2 cellular contexts compared by ENCODE assay signal in the genomic region with DNA sequence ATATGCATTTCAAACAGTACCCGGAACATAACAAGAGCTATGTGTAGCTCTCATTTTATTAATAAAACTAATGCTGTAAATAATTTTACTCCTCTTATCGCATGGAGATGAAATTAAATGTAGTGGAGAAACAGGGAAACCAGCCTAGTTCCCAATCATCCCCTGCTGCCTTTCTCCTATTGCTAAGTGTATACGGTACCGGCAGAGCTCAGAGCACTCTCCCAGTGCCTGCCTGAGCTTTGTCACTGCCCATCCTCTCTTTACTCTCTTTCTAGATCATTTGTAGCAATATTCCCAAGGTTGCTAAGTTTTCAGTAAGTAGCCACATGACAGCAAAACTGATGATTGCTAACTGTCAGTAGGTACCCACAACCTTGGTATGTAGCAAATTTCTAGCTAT.
TF ChIP-seq lines count a peak whose summit lies in the region.

No MANE protein-coding gene starts in this region.

TF ChIP-seq in GM23338, 12 proteins besides CTCF, POLR2A, EP300 and RAD21 (continues in another document):
- TF ChIP-seq NANOG (IDR thresholded peaks at IDR 0.05; ENCODE audit: borderline replicate concordance) = no peak
- TF ChIP-seq EZH2 (IDR thresholded peaks at IDR 0.05; ENCODE audit: low read depth, unreplicated experiment) = no peak
- TF ChIP-seq EZH2phosphoT487 (IDR thresholded peaks at IDR 0.05; ENCODE audit: unreplicated experiment) = no peak
- no peak for TF ChIP-seq ZNF114 (CRISPR knock-in tag; IDR thresholded peaks at IDR 0.05)
- TF ChIP-seq STAT1 (IDR thresholded peaks at IDR 0.05; ENCODE audit: unreplicated experiment) = no peak
- TF ChIP-seq POLR2AphosphoS5 (IDR thresholded peaks at IDR 0.05; ENCODE audit: low read depth) = no peak
- no peak for TF ChIP-seq JUNB (IDR thresholded peaks at IDR 0.05; ENCODE audit: unreplicated experiment)
- TF ChIP-seq, protein P1, sequence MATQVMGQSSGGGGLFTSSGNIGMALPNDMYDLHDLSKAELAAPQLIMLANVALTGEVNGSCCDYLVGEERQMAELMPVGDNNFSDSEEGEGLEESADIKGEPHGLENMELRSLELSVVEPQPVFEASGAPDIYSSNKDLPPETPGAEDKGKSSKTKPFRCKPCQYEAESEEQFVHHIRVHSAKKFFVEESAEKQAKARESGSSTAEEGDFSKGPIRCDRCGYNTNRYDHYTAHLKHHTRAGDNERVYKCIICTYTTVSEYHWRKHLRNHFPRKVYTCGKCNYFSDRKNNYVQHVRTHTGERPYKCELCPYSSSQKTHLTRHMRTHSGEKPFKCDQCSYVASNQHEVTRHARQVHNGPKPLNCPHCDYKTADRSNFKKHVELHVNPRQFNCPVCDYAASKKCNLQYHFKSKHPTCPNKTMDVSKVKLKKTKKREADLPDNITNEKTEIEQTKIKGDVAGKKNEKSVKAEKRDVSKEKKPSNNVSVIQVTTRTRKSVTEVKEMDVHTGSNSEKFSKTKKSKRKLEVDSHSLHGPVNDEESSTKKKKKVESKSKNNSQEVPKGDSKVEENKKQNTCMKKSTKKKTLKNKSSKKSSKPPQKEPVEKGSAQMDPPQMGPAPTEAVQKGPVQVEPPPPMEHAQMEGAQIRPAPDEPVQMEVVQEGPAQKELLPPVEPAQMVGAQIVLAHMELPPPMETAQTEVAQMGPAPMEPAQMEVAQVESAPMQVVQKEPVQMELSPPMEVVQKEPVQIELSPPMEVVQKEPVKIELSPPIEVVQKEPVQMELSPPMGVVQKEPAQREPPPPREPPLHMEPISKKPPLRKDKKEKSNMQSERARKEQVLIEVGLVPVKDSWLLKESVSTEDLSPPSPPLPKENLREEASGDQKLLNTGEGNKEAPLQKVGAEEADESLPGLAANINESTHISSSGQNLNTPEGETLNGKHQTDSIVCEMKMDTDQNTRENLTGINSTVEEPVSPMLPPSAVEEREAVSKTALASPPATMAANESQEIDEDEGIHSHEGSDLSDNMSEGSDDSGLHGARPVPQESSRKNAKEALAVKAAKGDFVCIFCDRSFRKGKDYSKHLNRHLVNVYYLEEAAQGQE (IDR thresholded peaks at IDR 0.05; ENCODE audit: unreplicated experiment) = no peak
- TF ChIP-seq, protein P2, sequence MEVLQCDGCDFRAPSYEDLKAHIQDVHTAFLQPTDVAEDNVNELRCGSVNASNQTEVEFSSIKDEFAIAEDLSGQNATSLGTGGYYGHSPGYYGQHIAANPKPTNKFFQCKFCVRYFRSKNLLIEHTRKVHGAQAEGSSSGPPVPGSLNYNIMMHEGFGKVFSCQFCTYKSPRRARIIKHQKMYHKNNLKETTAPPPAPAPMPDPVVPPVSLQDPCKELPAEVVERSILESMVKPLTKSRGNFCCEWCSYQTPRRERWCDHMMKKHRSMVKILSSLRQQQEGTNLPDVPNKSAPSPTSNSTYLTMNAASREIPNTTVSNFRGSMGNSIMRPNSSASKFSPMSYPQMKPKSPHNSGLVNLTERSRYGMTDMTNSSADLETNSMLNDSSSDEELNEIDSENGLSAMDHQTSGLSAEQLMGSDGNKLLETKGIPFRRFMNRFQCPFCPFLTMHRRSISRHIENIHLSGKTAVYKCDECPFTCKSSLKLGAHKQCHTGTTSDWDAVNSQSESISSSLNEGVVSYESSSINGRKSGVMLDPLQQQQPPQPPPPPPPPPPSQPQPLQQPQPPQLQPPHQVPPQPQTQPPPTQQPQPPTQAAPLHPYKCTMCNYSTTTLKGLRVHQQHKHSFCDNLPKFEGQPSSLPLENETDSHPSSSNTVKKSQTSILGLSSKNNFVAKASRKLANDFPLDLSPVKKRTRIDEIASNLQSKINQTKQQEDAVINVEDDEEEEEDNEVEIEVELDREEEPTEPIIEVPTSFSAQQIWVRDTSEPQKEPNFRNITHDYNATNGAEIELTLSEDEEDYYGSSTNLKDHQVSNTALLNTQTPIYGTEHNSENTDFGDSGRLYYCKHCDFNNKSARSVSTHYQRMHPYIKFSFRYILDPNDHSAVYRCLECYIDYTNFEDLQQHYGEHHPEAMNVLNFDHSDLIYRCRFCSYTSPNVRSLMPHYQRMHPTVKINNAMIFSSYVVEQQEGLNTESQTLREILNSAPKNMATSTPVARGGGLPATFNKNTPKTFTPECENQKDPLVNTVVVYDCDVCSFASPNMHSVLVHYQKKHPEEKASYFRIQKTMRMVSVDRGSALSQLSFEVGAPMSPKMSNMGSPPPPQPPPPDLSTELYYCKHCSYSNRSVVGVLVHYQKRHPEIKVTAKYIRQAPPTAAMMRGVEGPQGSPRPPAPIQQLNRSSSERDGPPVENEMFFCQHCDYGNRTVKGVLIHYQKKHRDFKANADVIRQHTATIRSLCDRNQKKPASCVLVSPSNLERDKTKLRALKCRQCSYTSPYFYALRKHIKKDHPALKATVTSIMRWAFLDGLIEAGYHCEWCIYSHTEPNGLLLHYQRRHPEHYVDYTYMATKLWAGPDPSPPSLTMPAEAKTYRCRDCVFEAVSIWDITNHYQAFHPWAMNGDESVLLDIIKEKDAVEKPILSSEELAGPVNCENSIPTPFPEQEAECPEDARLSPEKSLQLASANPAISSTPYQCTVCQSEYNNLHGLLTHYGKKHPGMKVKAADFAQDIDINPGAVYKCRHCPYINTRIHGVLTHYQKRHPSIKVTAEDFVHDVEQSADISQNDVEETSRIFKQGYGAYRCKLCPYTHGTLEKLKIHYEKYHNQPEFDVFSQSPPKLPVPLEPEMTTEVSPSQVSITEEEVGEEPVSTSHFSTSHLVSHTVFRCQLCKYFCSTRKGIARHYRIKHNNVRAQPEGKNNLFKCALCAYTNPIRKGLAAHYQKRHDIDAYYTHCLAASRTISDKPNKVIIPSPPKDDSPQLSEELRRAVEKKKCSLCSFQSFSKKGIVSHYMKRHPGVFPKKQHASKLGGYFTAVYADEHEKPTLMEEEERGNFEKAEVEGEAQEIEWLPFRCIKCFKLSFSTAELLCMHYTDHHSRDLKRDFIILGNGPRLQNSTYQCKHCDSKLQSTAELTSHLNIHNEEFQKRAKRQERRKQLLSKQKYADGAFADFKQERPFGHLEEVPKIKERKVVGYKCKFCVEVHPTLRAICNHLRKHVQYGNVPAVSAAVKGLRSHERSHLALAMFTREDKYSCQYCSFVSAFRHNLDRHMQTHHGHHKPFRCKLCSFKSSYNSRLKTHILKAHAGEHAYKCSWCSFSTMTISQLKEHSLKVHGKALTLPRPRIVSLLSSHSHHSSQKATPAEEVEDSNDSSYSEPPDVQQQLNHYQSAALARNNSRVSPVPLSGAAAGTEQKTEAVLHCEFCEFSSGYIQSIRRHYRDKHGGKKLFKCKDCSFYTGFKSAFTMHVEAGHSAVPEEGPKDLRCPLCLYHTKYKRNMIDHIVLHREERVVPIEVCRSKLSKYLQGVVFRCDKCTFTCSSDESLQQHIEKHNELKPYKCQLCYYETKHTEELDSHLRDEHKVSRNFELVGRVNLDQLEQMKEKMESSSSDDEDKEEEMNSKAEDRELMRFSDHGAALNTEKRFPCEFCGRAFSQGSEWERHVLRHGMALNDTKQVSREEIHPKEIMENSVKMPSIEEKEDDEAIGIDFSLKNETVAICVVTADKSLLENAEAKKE (CRISPR knock-in tag; IDR thresholded peaks at IDR 0.05) = no peak
- TF ChIP-seq CREB1 (CRISPR knock-in tag; IDR thresholded peaks at IDR 0.05; ENCODE audit: low read depth) = no peak

TF ChIP-seq in endothelial cell of umbilical vein, 7 proteins besides CTCF, POLR2A, EP300 and RAD21:
- TF ChIP-seq GATA2 (IDR thresholded peaks at IDR 0.05; ENCODE audit: insufficient read depth, insufficient read length, low read depth, low read length) (no peak), EZH2 (IDR thresholded peaks at IDR 0.05; ENCODE audit: borderline replicate concordance, low read depth, low read length, severe bottlenecking) (no peak), FOS (IDR thresholded peaks at IDR 0.05; ENCODE audit: borderline replicate concordance, insufficient read depth, low read length) (no peak), MYC (IDR thresholded peaks at IDR 0.05; ENCODE audit: low read depth, low read length) (no peak), POLR2AphosphoS5 (IDR thresholded peaks at IDR 0.05; ENCODE audit: insufficient read depth, low read depth, low read length) (no peak), JUN (IDR thresholded peaks at IDR 0.05; ENCODE audit: borderline replicate concordance, insufficient read depth, insufficient read length, low read depth) (no peak)
- TF ChIP-seq, protein P3, sequence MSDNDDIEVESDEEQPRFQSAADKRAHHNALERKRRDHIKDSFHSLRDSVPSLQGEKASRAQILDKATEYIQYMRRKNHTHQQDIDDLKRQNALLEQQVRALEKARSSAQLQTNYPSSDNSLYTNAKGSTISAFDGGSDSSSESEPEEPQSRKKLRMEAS (IDR thresholded peaks at IDR 0.05; ENCODE audit: insufficient read depth, insufficient read length) = no peak
